8 cellular contexts compared by ENCODE assay signal in genomic region chr11:33808228-33808828, GRCh38. TPM values are rescaled to one million over a fixed set of nuclear protein-coding genes. Genes with fewer than 3 reads are reported as not detected.
A peak's percentile ranks its signal among the peaks of the same experiment; 100 is the strongest.
DNase-seq lines count a peak whose midpoint lies in the region; ATAC-seq and TF ChIP-seq lines count a peak whose summit lies in the region.

No MANE protein-coding gene starts in this region.

- no peak overlapping the region for H2AFZ ChIP-seq in trophoblast cell (ENCODE audit: insufficient read depth, low read length, poor library complexity)

- peaks cover 8 to 31% of the 10 kb centered on the region in 2 donors for H3K27me3 Mint-ChIP-seq in CD8-positive, alpha-beta memory T cell
- H3K27me3 Mint-ChIP-seq in activated naive CD4-positive, alpha-beta T cell treated with anti-CD3 and anti-CD28 coated beads for 36 hours (ENCODE audit: low read depth) = peaks cover 7% of the 10 kb centered on the region
- no peaks in the 10 kb centered on the region for H3K27me3 Mint-ChIP-seq in glutamatergic neuron (ENCODE audit: unreplicated experiment)

- intact Hi-C loops in activated naive CD4-positive, alpha-beta T cell treated with anti-CD3 and anti-CD28 coated beads for 36 hours (cut with micrococcal nuclease) = loop anchor here (1.0 kb wide), 3 partner anchors 21 to 551 kb away; no protein-coding TSS in a partner anchor

- H3K14ac ChIP-seq in trophoblast cell (ENCODE audit: low read length) = no peak overlapping the region

- CTCF ChIA-PET in CD8-positive, alpha-beta memory T cell (lab: Charles Lee) = interaction anchor here (0.7 to 3.5 kb wide), 19 partner anchors 8 to 684 kb away, joined by 3 to 25 read pairs (median 4); partner anchors contain the start of gene ABTB2
- CTCF ChIA-PET in activated naive CD4-positive, alpha-beta T cell treated with anti-CD3 and anti-CD28 coated beads for 36 hours (lab: Charles Lee) = interaction anchor here (0.7 to 8.2 kb wide), 25 partner anchors 8 to 553 kb away, joined by 3 to 87 read pairs (median 4); no protein-coding TSS in a partner anchor

- no peak overlapping the region for H2BK12ac ChIP-seq in trophoblast cell (ENCODE audit: low read length)

- no peaks in the 10 kb centered on the region for H3K36me3 Mint-ChIP-seq in CD8-positive, alpha-beta memory T cell
- no peaks in the 10 kb centered on the region for H3K36me3 Mint-ChIP-seq in activated naive CD4-positive, alpha-beta T cell treated with anti-CD3 and anti-CD28 coated beads for 36 hours (ENCODE audit: low read depth)
- no peaks in the 10 kb centered on the region for H3K36me3 Mint-ChIP-seq in glutamatergic neuron (ENCODE audit: unreplicated experiment)

- H2AK5ac ChIP-seq in trophoblast cell (ENCODE audit: low read length) = no peak overlapping the region

- H3K4me1 ChIP-seq in CD8-positive, alpha-beta memory T cell (ENCODE audit: insufficient read depth, low read length) = no peaks in the 10 kb centered on the region
- no peaks in the 10 kb centered on the region for H3K4me1 ChIP-seq in trophoblast cell (ENCODE audit: control insufficient read depth in 1 of 2, insufficient read depth in 2 of 2, low read length in 2 of 2)
- H3K4me1 ChIP-seq in upper lobe of left lung = no peaks in the 10 kb centered on the region

- POLR2A ChIA-PET in CD8-positive, alpha-beta memory T cell (lab: Charles Lee) = interaction anchor here (0.7 to 1.0 kb wide), 2 partner anchors 34 to 1138 kb away, joined by 3 to 7 read pairs; partner anchors contain the start of gene FBXO3

- no peak for TF ChIP-seq EP300 in upper lobe of left lung (IDR thresholded peaks at IDR 0.05)

- no peaks in the 10 kb centered on the region for H3K79me1 ChIP-seq in trophoblast cell (ENCODE audit: low read length)

- H3K23ac ChIP-seq in trophoblast cell (ENCODE audit: low read length) = no peak overlapping the region

- DNase-seq in CD8-positive, alpha-beta memory T cell = peak; percentile 64 to 86 (median 76)
- DNase-seq in NCI-H1048 (lab: John Stamatoyannopoulos, UW) (peak; percentile 69), SK-N-DZ (ENCODE audit: low spot score) (peak; percentile 83), glutamatergic neuron (peak; percentile 95), trophoblast cell (peak; percentile 81 to 97), upper lobe of left lung (peak in 1 of 2 donors; percentile 78)
- peak; percentile 92 for DNase-seq in activated naive CD4-positive, alpha-beta T cell treated with anti-CD3 and anti-CD28 coated beads for 36 hours

- no peaks in the 10 kb centered on the region for H3K9me3 ChIP-seq in CD8-positive, alpha-beta memory T cell (ENCODE audit: low read length)
- H3K9me3 ChIP-seq in trophoblast cell (ENCODE audit: insufficient read depth, low read depth, low read length) (no peaks in the 10 kb centered on the region), upper lobe of left lung (no peaks in the 10 kb centered on the region)

- TF ChIP-seq CTCF in glutamatergic neuron (IDR thresholded peaks at IDR 0.05; ENCODE audit: partially characterized antibody, unreplicated experiment) (peak; percentile 98), upper lobe of left lung (IDR thresholded peaks at IDR 0.05) (peak; percentile 85 to 91 (median 86))

- H3K79me2 ChIP-seq in trophoblast cell (ENCODE audit: control insufficient read depth, insufficient read depth, low read length, poor library complexity) = no peaks in the 10 kb centered on the region

- H4K8ac ChIP-seq in trophoblast cell (ENCODE audit: low read depth, low read length) = no peak overlapping the region

- no peak overlapping the region for H2BK5ac ChIP-seq in trophoblast cell (ENCODE audit: low read depth, low read length, poor library complexity)

- H4K91ac ChIP-seq in trophoblast cell (ENCODE audit: low read depth, low read length) = no peak overlapping the region

- no peak overlapping the region for H3K4me3 Mint-ChIP-seq in CD8-positive, alpha-beta memory T cell
- H3K4me3 Mint-ChIP-seq in activated naive CD4-positive, alpha-beta T cell treated with anti-CD3 and anti-CD28 coated beads for 36 hours = no peak overlapping the region
- H3K4me3 Mint-ChIP-seq in glutamatergic neuron (ENCODE audit: unreplicated experiment) = no peak overlapping the region

- H3K4me3 ChIP-seq in CD8-positive, alpha-beta memory T cell (ENCODE audit: low read length) = no peak overlapping the region
- H3K4me3 ChIP-seq in trophoblast cell (ENCODE audit: low read depth, low read length) (no peak overlapping the region), upper lobe of left lung (no peak overlapping the region)

- H3K4ac ChIP-seq in trophoblast cell (ENCODE audit: low read depth, low read length) = no peak overlapping the region

- H3K27ac Mint-ChIP-seq in CD8-positive, alpha-beta memory T cell = no peak overlapping the region
- no peak overlapping the region for H3K27ac Mint-ChIP-seq in activated naive CD4-positive, alpha-beta T cell treated with anti-CD3 and anti-CD28 coated beads for 36 hours
- no peak overlapping the region for H3K27ac Mint-ChIP-seq in glutamatergic neuron (ENCODE audit: unreplicated experiment)

- no peak overlapping the region for H4K12ac ChIP-seq in trophoblast cell (ENCODE audit: low read depth, low read length)

- H3K4me2 ChIP-seq in trophoblast cell (ENCODE audit: low read length) = no peak overlapping the region

- H3K9me3 Mint-ChIP-seq in CD8-positive, alpha-beta memory T cell = no peaks in the 10 kb centered on the region
- H3K9me3 Mint-ChIP-seq in activated naive CD4-positive, alpha-beta T cell treated with anti-CD3 and anti-CD28 coated beads for 36 hours = no peaks in the 10 kb centered on the region
- no peaks in the 10 kb centered on the region for H3K9me3 Mint-ChIP-seq in glutamatergic neuron (ENCODE audit: unreplicated experiment)

- no peaks in the 10 kb centered on the region for H3K36me3 ChIP-seq in CD8-positive, alpha-beta memory T cell (ENCODE audit: insufficient read depth, low read length)
- H3K36me3 ChIP-seq in trophoblast cell (ENCODE audit: control insufficient read depth in 1 of 2, insufficient read depth in 2 of 2, low read length in 2 of 2) (no peaks in the 10 kb centered on the region), upper lobe of left lung (no peaks in the 10 kb centered on the region)

- no peak for TF ChIP-seq POLR2A in upper lobe of left lung (IDR thresholded peaks at IDR 0.05)

- ATAC-seq in GM21423 (IDR thresholded peaks at IDR 0.05; ENCODE audit: unreplicated experiment) = peak; percentile 55
- peak; percentile 85 to 91 for ATAC-seq in upper lobe of left lung (ENCODE audit: low FRiP score in 2 of 2)

- no peak overlapping the region for H3K27ac ChIP-seq in CD8-positive, alpha-beta memory T cell (ENCODE audit: low read depth, low read length)
- no peak overlapping the region for H3K27ac ChIP-seq in trophoblast cell (ENCODE audit: low read depth, low read length)
- H3K27ac ChIP-seq in upper lobe of left lung = no peak overlapping the region

- WGBS in trophoblast cell (ENCODE audit: extremely low coverage, insufficient coverage, insufficient read length) = no CpG with 5 or more reads among the region's 12 CpGs
- WGBS in upper lobe of left lung, 2 donors = 30 to 31% methylated on average over 12 of the region's 12 CpGs

- no peak overlapping the region for H3K9ac ChIP-seq in trophoblast cell (ENCODE audit: low read length)

- no peak overlapping the region for H3K18ac ChIP-seq in trophoblast cell (ENCODE audit: low read length)

- H3K4me1 Mint-ChIP-seq in CD8-positive, alpha-beta memory T cell = peaks cover 0 to 3% (median 3%) of the 10 kb centered on the region in 3 donors
- peaks cover 2% of the 10 kb centered on the region for H3K4me1 Mint-ChIP-seq in activated naive CD4-positive, alpha-beta T cell treated with anti-CD3 and anti-CD28 coated beads for 36 hours (ENCODE audit: low read depth)
- no peaks in the 10 kb centered on the region for H3K4me1 Mint-ChIP-seq in glutamatergic neuron (ENCODE audit: low read depth, unreplicated experiment)

- H3K27me3 ChIP-seq in CD8-positive, alpha-beta memory T cell (ENCODE audit: insufficient read depth, low read length, poor library complexity, severe bottlenecking) = peaks cover 6% of the 10 kb centered on the region
- H3K27me3 ChIP-seq in trophoblast cell (ENCODE audit: insufficient read depth, low read length) = no peaks in the 10 kb centered on the region
- no peaks in the 10 kb centered on the region for H3K27me3 ChIP-seq in upper lobe of left lung

- no peak overlapping the region for H2BK120ac ChIP-seq in trophoblast cell (ENCODE audit: insufficient read depth, low read length, poor library complexity)

RNA-seq across cellular contexts. Expression of gene FBXO3, which starts 34.0 kb away (rescaled TPM):
- 10 to 100 TPM; 16.7 to 17.1 TPM for total RNA-seq in CD8-positive, alpha-beta memory T cell
- polyA plus RNA-seq in CD8-positive, alpha-beta memory T cell = 33.4 TPM
- polyA plus RNA-seq in SK-N-DZ (2014; cell fraction: cytosol; rRNA removed) = 41.3 and 45.7 TPM in 2 replicates
- 28.2 and 42.0 TPM in 2 replicates for polyA plus RNA-seq in SK-N-DZ (2014; cell fraction: nucleus; rRNA removed)
- total RNA-seq in activated naive CD4-positive, alpha-beta T cell treated with anti-CD3 and anti-CD28 coated beads for 36 hours = 10 to 100 TPM; 12.2 to 12.9 TPM
- 30.5 TPM for total RNA-seq in glutamatergic neuron (ENCODE audit: unreplicated experiment)
- polyA plus RNA-seq in trophoblast cell (2013) = 22.2 and 22.5 TPM in 2 replicates
- 10 to 100 TPM in 5 of 6 donors, 1 to 10 TPM in 1; 9.9 to 50.8 (median 26.9) TPM for total RNA-seq in upper lobe of left lung
